ENCODE assay signal across 20 cellular contexts in the genomic region with DNA sequence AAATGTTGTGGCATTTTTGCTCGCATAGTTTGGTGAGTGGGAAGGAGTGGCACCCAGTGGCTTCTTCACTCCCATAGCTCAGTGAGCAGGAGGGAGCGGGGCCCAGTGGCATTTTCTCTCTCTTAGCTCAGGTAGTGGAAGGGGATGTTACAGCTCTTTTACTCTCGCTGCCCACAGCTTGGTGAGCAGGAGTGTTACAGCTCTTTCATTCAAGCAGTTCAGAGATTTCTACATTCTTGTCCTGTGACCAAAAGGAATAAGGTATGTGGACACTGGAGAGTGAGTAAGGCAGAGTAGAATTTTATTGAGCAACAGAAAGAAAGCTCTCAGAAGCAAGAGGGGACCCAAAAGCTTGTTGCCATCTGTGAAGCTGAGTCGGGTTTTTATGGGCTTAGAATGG.
"Had no signal": no experiment of that assay in that cellular context is flagged by ENCODE, and none has a peak within 500 bp of the region (broad histone marks: within the 10 kb centered on the region; RNA-seq: fewer than 3 reads in every experiment).

No MANE protein-coding gene starts in this region.

- H3K36me3 ChIP-seq: ascending aorta, lower lobe of right lung, neutrophil, prostate gland, right lobe of liver, spleen, tibial artery, WERI-Rb-1 had no signal

- H3K27me3 Mint-ChIP-seq: activated CD4-positive, alpha-beta T cell treated with anti-CD3 and anti-CD28 coated beads for 36 hours; activated CD8-positive, alpha-beta T cell treated with anti-CD3 and anti-CD28 coated beads for 36 hours; naive thymus-derived CD4-positive, alpha-beta T cell; stimulated activated memory B cell treated with anti-CD40 and anti-IgM and Interleukin-4, amounts not matched to agents 10 μg/mL and 1 μg/mL and 100 μg/mL, for 72 hours had no signal

- H3K27ac Mint-ChIP-seq: activated CD4-positive, alpha-beta T cell treated with anti-CD3 and anti-CD28 coated beads for 36 hours; activated CD8-positive, alpha-beta T cell treated with anti-CD3 and anti-CD28 coated beads for 36 hours; naive thymus-derived CD4-positive, alpha-beta T cell; stimulated activated memory B cell treated with anti-CD40 and anti-IgM and Interleukin-4, amounts not matched to agents 10 μg/mL and 1 μg/mL and 100 μg/mL, for 72 hours had no signal

- H3K27ac ChIP-seq: ascending aorta, epithelial cell of prostate, lower lobe of right lung, neutrophil, prostate gland, right lobe of liver, spleen, tibial artery, WERI-Rb-1 had no signal

- H3K4me3 ChIP-seq: ascending aorta, lower lobe of right lung, prostate gland, right lobe of liver, spleen, tibial artery had no signal

- H3K36me3 Mint-ChIP-seq: naive thymus-derived CD4-positive, alpha-beta T cell; stimulated activated memory B cell treated with anti-CD40 and anti-IgM and Interleukin-4, amounts not matched to agents 10 μg/mL and 1 μg/mL and 100 μg/mL, for 72 hours had no signal

- H3K4me1 Mint-ChIP-seq: activated CD4-positive, alpha-beta T cell treated with anti-CD3 and anti-CD28 coated beads for 36 hours; naive thymus-derived CD4-positive, alpha-beta T cell; stimulated activated memory B cell treated with anti-CD40 and anti-IgM and Interleukin-4, amounts not matched to agents 10 μg/mL and 1 μg/mL and 100 μg/mL, for 72 hours had no signal

- H3K27me3 ChIP-seq: ascending aorta, neutrophil, right lobe of liver, spleen, tibial artery had no signal

- H3K4me1 ChIP-seq: ascending aorta, lower lobe of right lung, prostate gland, right lobe of liver, spleen, tibial artery had no signal

- ATAC-seq: activated CD4-positive, alpha-beta T cell treated with anti-CD3 and anti-CD28 coated beads for 36 hours; activated CD8-positive, alpha-beta T cell treated with anti-CD3 and anti-CD28 coated beads for 36 hours; lower lobe of right lung; naive thymus-derived CD4-positive, alpha-beta T cell; right lobe of liver; stimulated activated memory B cell treated with anti-CD40 and anti-IgM and Interleukin-4, amounts not matched to agents 10 μg/mL and 1 μg/mL and 100 μg/mL, for 72 hours had no signal

- H3K4me3 Mint-ChIP-seq: activated CD4-positive, alpha-beta T cell treated with anti-CD3 and anti-CD28 coated beads for 36 hours; activated CD8-positive, alpha-beta T cell treated with anti-CD3 and anti-CD28 coated beads for 36 hours; naive thymus-derived CD4-positive, alpha-beta T cell; stimulated activated memory B cell treated with anti-CD40 and anti-IgM and Interleukin-4, amounts not matched to agents 10 μg/mL and 1 μg/mL and 100 μg/mL, for 72 hours had no signal

- DNase-seq: activated CD4-positive, alpha-beta T cell treated with anti-CD3 and anti-CD28 coated beads for 36 hours; activated CD8-positive, alpha-beta memory T cell treated with anti-CD3 and anti-CD28 coated beads, Interleukin-2, amount 50 U/mL, for 4 hours; activated CD8-positive, alpha-beta T cell treated with anti-CD3 and anti-CD28 coated beads for 36 hours; central memory CD4-positive, alpha-beta T cell; cortex of kidney; effector memory CD4-positive, alpha-beta T cell; hippocampal formation; lower lobe of right lung; naive thymus-derived CD4-positive, alpha-beta T cell; right lobe of liver; spleen; stimulated activated CD4-positive, alpha-beta T cell treated with anti-CD3 and anti-CD28 coated beads, Interleukin-1b, Interleukin-23, amount 100 ng/mL, for 48 hours; T1000; tibial artery; WERI-Rb-1 had no signal

- H3K9me3 ChIP-seq: neutrophil, prostate gland had no signal
